23 cellular contexts compared by ENCODE assay signal in the genomic region with DNA sequence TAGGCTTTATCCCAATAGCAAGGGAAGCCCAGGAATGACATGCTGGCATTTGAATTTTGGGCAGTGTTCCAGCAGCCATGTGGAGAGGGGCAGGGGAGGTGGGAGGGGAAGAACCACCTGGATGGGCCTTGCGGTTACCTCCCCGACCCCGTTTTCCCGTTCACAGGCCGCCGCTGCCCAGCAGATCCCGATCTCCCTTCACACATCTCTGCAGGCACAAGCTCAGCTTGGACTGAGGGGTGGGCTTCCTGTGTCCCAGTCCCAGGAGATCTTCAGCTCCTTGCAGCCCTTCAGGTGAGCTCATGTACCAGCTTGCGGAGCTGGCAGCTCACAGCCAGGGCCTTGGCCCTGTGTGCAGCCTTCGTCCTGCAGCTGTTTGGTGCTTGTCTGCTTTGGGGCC. TPM values are rescaled to one million over a fixed set of nuclear protein-coding genes. Genes with fewer than 3 reads are reported as not detected.
"Had no signal": no experiment of that assay in that cellular context is flagged by ENCODE, and none has a peak within 500 bp of the region (broad histone marks: within the 10 kb centered on the region; RNA-seq: fewer than 3 reads in every experiment).

No MANE protein-coding gene starts in this region.

- H3K27ac ChIP-seq: foreskin keratinocyte, thoracic aorta, upper lobe of right lung had no signal

- H3K4me3 Mint-ChIP-seq: activated B cell treated with CpG ODN at 0.5 μM for 24 hours; activated CD4-positive, alpha-beta T cell treated with anti-CD3 and anti-CD28 coated beads for 36 hours; activated naive CD8-positive, alpha-beta T cell treated with anti-CD3 and anti-CD28 coated beads for 36 hours; activated T-cell treated with anti-CD3 and anti-CD28 coated beads, Interleukin-2, amount 50 U/mL, for 4 hours; memory B cell; natural killer cell treated with Interleukin-12 subunit alpha and Interleukin-12 subunit beta and Interleukin-15 and Interleukin-18, amount 100 ng/mL, for 72 hours; T-helper 1 cell treated with Interleukin-12 subunit alpha and Interleukin-12 subunit beta and Interleukin-4 antibody, amounts not matched to agents 30 μg/mL and 1 μg/mL, for 36 hours had no signal

- DNase-seq: activated B cell treated with CpG ODN at 0.5 μM for 24 hours; activated CD4-positive, alpha-beta T cell treated with anti-CD3 and anti-CD28 coated beads for 36 hours; activated CD4-positive, alpha-beta T cell treated with anti-CD3 and anti-CD28 coated beads, Interleukin-2, amount 50 U/mL, for 4 hours; activated CD8-positive, alpha-beta memory T cell treated with anti-CD3 and anti-CD28 coated beads for 24 hours; activated CD8-positive, alpha-beta memory T cell treated with anti-CD3 and anti-CD28 coated beads, Interleukin-2, amount 50 U/mL, for 4 hours; activated naive CD4-positive, alpha-beta T cell treated with Interleukin-2 at 50 U/mL for 16 hours; activated naive CD8-positive, alpha-beta T cell treated with anti-CD3 and anti-CD28 coated beads for 36 hours; activated T-cell treated with anti-CD3 and anti-CD28 coated beads, Interleukin-2, amount 50 U/mL, for 4 hours; cerebellar nuclear complex; erythroblast; foreskin keratinocyte; hypothalamus; left cardiac atrium; stimulated activated CD4-positive, alpha-beta T cell treated with anti-CD3 and anti-CD28 coated beads, Interleukin-4, amount 100 ng/mL, for 24 hours; stimulated activated naive CD4-positive, alpha-beta T cell treated with Interleukin-2 at 50 U/mL for 16 hours; upper lobe of right lung had no signal

- H3K4me1 ChIP-seq: foreskin keratinocyte, upper lobe of right lung had no signal

- H3K9me3 Mint-ChIP-seq: activated B cell treated with CpG ODN at 0.5 μM for 24 hours; activated naive CD8-positive, alpha-beta T cell treated with anti-CD3 and anti-CD28 coated beads for 36 hours; activated T-cell treated with anti-CD3 and anti-CD28 coated beads, Interleukin-2, amount 50 U/mL, for 4 hours; memory B cell; natural killer cell treated with Interleukin-12 subunit alpha and Interleukin-12 subunit beta and Interleukin-15 and Interleukin-18, amount 100 ng/mL, for 72 hours; T-helper 1 cell treated with Interleukin-12 subunit alpha and Interleukin-12 subunit beta and Interleukin-4 antibody, amounts not matched to agents 30 μg/mL and 1 μg/mL, for 36 hours had no signal

- H3K27me3 Mint-ChIP-seq: activated B cell treated with CpG ODN at 0.5 μM for 24 hours; activated CD4-positive, alpha-beta T cell treated with anti-CD3 and anti-CD28 coated beads for 36 hours; activated naive CD8-positive, alpha-beta T cell treated with anti-CD3 and anti-CD28 coated beads for 36 hours; memory B cell; natural killer cell treated with Interleukin-12 subunit alpha and Interleukin-12 subunit beta and Interleukin-15 and Interleukin-18, amount 100 ng/mL, for 72 hours; progenitor cell of endocrine pancreas had no signal

- H3K9me3 ChIP-seq: thoracic aorta, upper lobe of right lung had no signal

- H3K27me3 ChIP-seq: foreskin keratinocyte, upper lobe of right lung had no signal

- H3K27ac Mint-ChIP-seq: activated B cell treated with CpG ODN at 0.5 μM for 24 hours; activated CD4-positive, alpha-beta T cell treated with anti-CD3 and anti-CD28 coated beads for 36 hours; memory B cell; natural killer cell treated with Interleukin-12 subunit alpha and Interleukin-12 subunit beta and Interleukin-15 and Interleukin-18, amount 100 ng/mL, for 72 hours; T-helper 1 cell treated with Interleukin-12 subunit alpha and Interleukin-12 subunit beta and Interleukin-4 antibody, amounts not matched to agents 30 μg/mL and 1 μg/mL, for 36 hours had no signal

- H3K4me3 ChIP-seq: thoracic aorta, upper lobe of right lung had no signal

- H3K4me1 Mint-ChIP-seq: activated B cell treated with CpG ODN at 0.5 μM for 24 hours; activated CD4-positive, alpha-beta T cell treated with anti-CD3 and anti-CD28 coated beads for 36 hours; activated naive CD8-positive, alpha-beta T cell treated with anti-CD3 and anti-CD28 coated beads for 36 hours had no signal

RNA-seq across cellular contexts. Expression of gene PRRT1B, which starts 58.3 kb away (rescaled TPM):
- total RNA-seq: activated B cell treated with CpG ODN at 0.5 μM for 24 hours; activated CD4-positive, alpha-beta T cell treated with anti-CD3 and anti-CD28 coated beads for 36 hours; activated naive CD8-positive, alpha-beta T cell treated with anti-CD3 and anti-CD28 coated beads for 36 hours; activated T-cell treated with anti-CD3 and anti-CD28 coated beads, Interleukin-2, amount 50 U/mL, for 4 hours; foreskin keratinocyte; left cardiac atrium; lower leg skin; natural killer cell treated with Interleukin-12 subunit alpha and Interleukin-12 subunit beta and Interleukin-15 and Interleukin-18, amount 100 ng/mL, for 72 hours; osteocyte; thoracic aorta had no signal
